15 cellular contexts compared by ENCODE assay signal in the genomic region with DNA sequence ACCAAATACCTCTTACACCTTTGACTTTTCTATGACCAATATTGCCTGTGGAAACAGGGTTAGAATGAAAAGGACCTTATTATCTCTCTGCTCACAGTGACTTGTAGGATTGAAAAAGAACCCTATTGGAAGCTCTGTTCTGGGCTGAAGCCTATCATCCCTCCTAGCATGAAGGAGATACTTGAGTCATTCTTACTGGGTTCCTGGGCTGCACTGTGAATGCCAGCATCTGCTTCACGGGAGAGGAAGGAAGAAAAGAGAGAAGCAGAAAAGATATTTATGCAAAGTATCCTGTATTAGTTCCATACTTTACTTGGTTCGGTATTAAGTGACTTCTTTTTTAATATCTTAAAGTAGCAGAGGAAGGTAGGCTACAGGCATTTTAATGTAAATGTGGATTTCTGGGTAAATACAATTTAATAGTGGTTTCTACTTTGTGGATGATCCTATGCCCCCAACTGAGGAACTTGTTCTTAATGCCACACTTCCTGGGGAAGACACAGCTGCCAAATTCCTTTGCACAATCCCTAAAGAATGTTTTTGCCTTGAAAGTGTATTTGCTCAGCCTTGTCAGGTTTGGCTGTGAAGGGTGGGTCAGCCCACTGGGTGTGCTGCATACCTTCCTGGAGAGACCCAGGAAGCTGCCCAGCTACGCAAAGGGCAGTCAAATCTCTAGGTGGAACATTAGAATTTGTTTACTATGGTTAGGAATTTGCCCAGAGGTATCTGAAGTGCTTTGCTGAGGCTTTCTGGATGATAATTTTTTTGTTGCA. TPM values are rescaled to one million over a fixed set of nuclear protein-coding genes. Genes with fewer than 3 reads are reported as not detected.
DNase-seq lines count a peak whose midpoint lies in the region; ATAC-seq, FAIRE-seq and TF ChIP-seq lines count a peak whose summit lies in the region.
"Had no signal": no experiment of that assay in that cellular context is flagged by ENCODE, and none has a peak within 500 bp of the region (broad histone marks: within the 10 kb centered on the region; RNA-seq: fewer than 3 reads in every experiment).

No MANE protein-coding gene starts in this region.

- no peak overlapping the region for H3K27ac ChIP-seq in astrocyte (ENCODE audit: low read depth, low read length)
- H3K27ac ChIP-seq: neutrophil, testis had no signal

- H3K4me2 ChIP-seq in astrocyte (ENCODE audit: low read length), result peak overlapping the region; percentile 62

- H3K4me3 Mint-ChIP-seq in astrocyte (ENCODE audit: unreplicated experiment), result no peak overlapping the region
- peak overlapping the region; percentile 71 for H3K4me3 Mint-ChIP-seq in type B pancreatic cell
- H3K4me3 Mint-ChIP-seq: activated T-cell treated with anti-CD3 and anti-CD28 coated beads, Interleukin-2, amount 50 U/mL, for 72 hours; central memory CD8-positive, alpha-beta T cell had no signal

- no peak overlapping the region for H3K4me3 ChIP-seq in astrocyte (ENCODE audit: insufficient read depth, low read depth, low read length)
- H3K4me3 ChIP-seq: testis had no signal

- no peaks in the 10 kb centered on the region for H3K36me3 ChIP-seq in astrocyte (ENCODE audit: insufficient read depth, low read length)
- H3K36me3 ChIP-seq: neutrophil had no signal

- DNase-seq in HT-29 (ENCODE audit: low spot score), result peak; percentile 86
- peak; percentile 69 for DNase-seq in astrocyte (ENCODE audit: low read depth)
- DNase-seq in iPS DF 4.7 (ENCODE audit: extremely low read depth, low spot score), result peak; percentile 49
- DNase-seq in type B pancreatic cell (ENCODE audit: extremely low spot score, unreplicated experiment), result no peak
- DNase-seq in NCI-H510A treated with DMSO at 0.1 percent for 48 hours (lab: John Stamatoyannopoulos, UW), result no peak
- DNase-seq in activated gamma-delta T cell (lab: John Stamatoyannopoulos, UW), result no peak
- DNase-seq in activated naive CD4-positive, alpha-beta T cell (lab: John Stamatoyannopoulos, UW), result no peak
- DNase-seq: activated T-cell treated with anti-CD3 and anti-CD28 coated beads, Interleukin-2, amount 50 U/mL, for 72 hours; DMS53; NCI-H1092 treated with DMSO at 0.1 percent for 48 hours; stimulated activated CD4-positive, alpha-beta T cell treated with anti-CD3 and anti-CD28 coated beads, Interleukin-4, amount 100 ng/mL, for 1 hour; testis had no signal

- ATAC-seq in HG02885 (IDR thresholded peaks at IDR 0.05; ENCODE audit: poor library complexity, unreplicated experiment), result no peak

- H3K4me1 ChIP-seq in astrocyte (ENCODE audit: insufficient read depth, low read length), result peaks cover 16% of the 10 kb centered on the region
- H3K4me1 ChIP-seq: testis had no signal

- H3K9me3 Mint-ChIP-seq in astrocyte (ENCODE audit: unreplicated experiment), result no peaks in the 10 kb centered on the region
- peaks cover 8% of the 10 kb centered on the region for H3K9me3 Mint-ChIP-seq in type B pancreatic cell
- H3K9me3 Mint-ChIP-seq: activated T-cell treated with anti-CD3 and anti-CD28 coated beads, Interleukin-2, amount 50 U/mL, for 72 hours; central memory CD8-positive, alpha-beta T cell had no signal

- H3K27me3 ChIP-seq in astrocyte (ENCODE audit: insufficient read depth, low read length), result no peaks in the 10 kb centered on the region
- H3K27me3 ChIP-seq: neutrophil, testis had no signal

- H3K27ac Mint-ChIP-seq in astrocyte (ENCODE audit: unreplicated experiment) (peak overlapping the region; percentile 42), type B pancreatic cell (peak overlapping the region; percentile 98)
- H3K27ac Mint-ChIP-seq: activated T-cell treated with anti-CD3 and anti-CD28 coated beads, Interleukin-2, amount 50 U/mL, for 72 hours had no signal

- no peak overlapping the region for H2AFZ ChIP-seq in astrocyte (ENCODE audit: low read depth, low read length)

- no peak for TF ChIP-seq CTCF in astrocyte (IDR thresholded peaks at IDR 0.05; ENCODE audit: insufficient read depth, low read depth, low read length)
- TF ChIP-seq CTCF in type B pancreatic cell (conservative IDR thresholded peaks at IDR 0.05), result no peak

- no peaks in the 10 kb centered on the region for H3K9me3 ChIP-seq in astrocyte (ENCODE audit: insufficient read depth, low read depth, low read length)
- H3K9me3 ChIP-seq: neutrophil, testis had no signal

- H3K27me3 Mint-ChIP-seq in astrocyte (ENCODE audit: low read depth, unreplicated experiment), result no peaks in the 10 kb centered on the region
- no peaks in the 10 kb centered on the region for H3K27me3 Mint-ChIP-seq in type B pancreatic cell

- no peaks in the 10 kb centered on the region for H3K36me3 Mint-ChIP-seq in astrocyte (ENCODE audit: low read depth, unreplicated experiment)
- no peaks in the 10 kb centered on the region for H3K36me3 Mint-ChIP-seq in type B pancreatic cell

- no peaks in the 10 kb centered on the region for H4K20me1 ChIP-seq in astrocyte (ENCODE audit: insufficient read depth, low read length)

- no peak for FAIRE-seq in astrocyte (lab: Jason Lieb, UNC)

- peaks cover 14% of the 10 kb centered on the region for H3K4me1 Mint-ChIP-seq in astrocyte (ENCODE audit: low read depth, unreplicated experiment)
- H3K4me1 Mint-ChIP-seq in type B pancreatic cell (ENCODE audit: unreplicated experiment), result peaks cover 11% of the 10 kb centered on the region
- H3K4me1 Mint-ChIP-seq: central memory CD8-positive, alpha-beta T cell had no signal

- no peaks in the 10 kb centered on the region for H3K79me2 ChIP-seq in astrocyte (ENCODE audit: insufficient read depth, low read length)

- H3K9ac ChIP-seq in astrocyte (ENCODE audit: low read length), result no peak overlapping the region

RNA-seq across cellular contexts. Expression of gene SCEL, which starts 13.7 kb away (rescaled TPM):
- total RNA-seq in HT-29 (2014; rRNA removed; shearing (Covaris generic)), result 2.1 and 3.9 TPM in 2 replicates
- total RNA-seq in astrocyte (0.27 TPM in 1 of 2 replicates, not detected in the other), type B pancreatic cell (ENCODE audit: low replicate concordance) (102 and 382 TPM in 2 replicates)
- total RNA-seq: activated T-cell treated with anti-CD3 and anti-CD28 coated beads, Interleukin-2, amount 50 U/mL, for 72 hours had no signal

Comparison
In these comparisons a context has a peak if more than half of its experiments do, and no peak if none do; other contexts are left out.
1. DNase-seq: peak in HT-29 (single experiment), astrocyte (single experiment) and iPS DF 4.7 (single experiment); none in type B pancreatic cell (single experiment), NCI-H510A treated with DMSO at 0.1 percent for 48 hours (single experiment), activated gamma-delta T cell (single experiment) and activated naive CD4-positive, alpha-beta T cell (0 of 4).
2. RNA of gene SCEL, which starts 13.7 kb away (total RNA-seq): 102 to 382 TPM in type B pancreatic cell; 2.1 to 3.9 TPM in HT-29 and 0.27 TPM in astrocyte; every median in the first group is over 10 times any median in the second.